ENCODE assay signal across 11 cellular contexts in the genomic region with DNA sequence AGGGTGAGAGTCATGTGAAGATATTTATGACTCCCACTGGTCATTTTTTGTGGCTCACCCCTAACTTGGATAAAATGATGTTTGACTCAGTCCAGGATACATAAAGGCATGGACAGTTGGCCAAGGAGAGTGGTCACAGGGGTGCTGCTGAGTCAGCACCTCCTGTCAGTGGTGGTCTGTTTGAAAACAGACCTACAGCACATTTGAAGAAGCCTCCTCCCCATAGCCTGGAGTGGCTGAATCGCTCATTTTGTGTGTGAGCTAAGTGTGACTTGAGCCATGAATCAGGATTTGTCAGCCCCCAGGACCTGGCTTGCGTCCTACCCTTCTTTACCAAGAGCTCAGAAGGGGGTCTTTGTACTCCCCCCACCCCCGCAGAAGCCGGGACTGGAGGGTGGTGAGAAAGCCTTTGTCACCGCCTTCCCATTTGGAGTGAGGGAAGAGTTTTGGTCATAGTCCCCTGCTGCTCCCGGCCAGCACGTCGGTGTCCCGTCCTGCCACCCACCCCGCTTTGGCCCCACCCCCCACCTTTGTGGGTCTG. TPM values are rescaled to one million over a fixed set of nuclear protein-coding genes. Genes with fewer than 3 reads are reported as not detected.
A peak's percentile ranks its signal among the peaks of the same experiment; 100 is the strongest.
DNase-seq lines count a peak whose midpoint lies in the region; ATAC-seq and TF ChIP-seq lines count a peak whose summit lies in the region.
"Had no signal": no experiment of that assay in that cellular context is flagged by ENCODE, and none has a peak within 500 bp of the region (broad histone marks: within the 10 kb centered on the region; RNA-seq: fewer than 3 reads in every experiment).

No MANE protein-coding gene starts in this region.

- no peaks in the 10 kb centered on the region for H3K36me3 Mint-ChIP-seq in MCF 10A (ENCODE audit: insufficient read depth, unreplicated experiment)

- no peaks in the 10 kb centered on the region for H3K27me3 ChIP-seq in breast epithelium
- H3K27me3 ChIP-seq: testis had no signal

- BruUV-seq in MCF 10A (replicated peaks; lab: Mats Ljungman, UMichigan) = no TSS peak

- peaks cover 37% of the 10 kb centered on the region for H3K4me1 Mint-ChIP-seq in MCF 10A (ENCODE audit: insufficient read depth, unreplicated experiment)

- in situ Hi-C loops in astrocyte of the cerebellum (cut with HindIII; ENCODE audit: low sequenced_read_pairs) = loop anchor here (10.0 kb wide), 1 partner anchor 56 kb away; no protein-coding TSS in a partner anchor

- no peaks in the 10 kb centered on the region for H3K36me3 ChIP-seq in breast epithelium

- H3K4me3 ChIP-seq in breast epithelium = no peak overlapping the region
- H3K4me3 ChIP-seq in astrocyte of the cerebellum (ENCODE audit: low read depth, low read length) = no peak overlapping the region
- H3K4me3 ChIP-seq: testis had no signal

- no peaks in the 10 kb centered on the region for H3K4me1 ChIP-seq in breast epithelium

- ATAC-seq in HG03196 (IDR thresholded peaks at IDR 0.05; ENCODE audit: unreplicated experiment) (no peak), GM21737 (IDR thresholded peaks at IDR 0.05; ENCODE audit: unreplicated experiment) (no peak)

- no peaks in the 10 kb centered on the region for H3K27me3 Mint-ChIP-seq in MCF 10A (ENCODE audit: insufficient read depth, unreplicated experiment)

- no peaks in the 10 kb centered on the region for H3K9me3 ChIP-seq in breast epithelium
- H3K9me3 ChIP-seq: testis had no signal

- H3K27ac Mint-ChIP-seq in MCF 10A (ENCODE audit: low read depth, unreplicated experiment) = peak overlapping the region; percentile 61

- no peak for TF ChIP-seq POLR2A in breast epithelium (IDR thresholded peaks at IDR 0.05)

- TF ChIP-seq CTCF in MCF 10A (IDR thresholded peaks at IDR 0.05; ENCODE audit: unreplicated experiment) = no peak
- TF ChIP-seq CTCF in breast epithelium (IDR thresholded peaks at IDR 0.05) = no peak
- no peak for TF ChIP-seq CTCF in astrocyte of the cerebellum (IDR thresholded peaks at IDR 0.05; ENCODE audit: low read depth, low read length, missing control alignments)

- H3K27ac ChIP-seq in breast epithelium = no peak overlapping the region
- H3K27ac ChIP-seq: testis had no signal

- intact Hi-C loops in MCF 10A (cut with micrococcal nuclease) = no loop called here
- intact Hi-C loops in breast epithelium (cut with DNase I; ENCODE audit: low total_unique reads) = no loop called here

- H3K4me3 Mint-ChIP-seq in MCF 10A (ENCODE audit: unreplicated experiment) = no peak overlapping the region

- CTCF ChIA-PET in MCF 10A (lab: Yijun Ruan, JAX) = interaction anchor here (2.1 kb wide), 1 partner anchor 92 kb away, joined by 10 read pairs; no protein-coding TSS in a partner anchor

- POLR2A ChIA-PET in MCF 10A (lab: Yijun Ruan, JAX) = no interaction called here

- no peaks in the 10 kb centered on the region for H3K9me3 Mint-ChIP-seq in MCF 10A (ENCODE audit: unreplicated experiment)

- DNase-seq in MCF 10A (ENCODE audit: unreplicated experiment) (no peak), breast epithelium (ENCODE audit: low spot score in 2 of 2) (no peak), astrocyte of the cerebellum (ENCODE audit: low read depth) (peak; percentile 92), iPS-NIHi7 (ENCODE audit: extremely low spot score) (peak; percentile 61), H4 (ENCODE audit: low spot score) (no peak)
- no peak for DNase-seq in stimulated activated CD4-positive, alpha-beta T cell treated with anti-CD3 and anti-CD28 coated beads, Interleukin-4, amount 100 ng/mL, for 4 hours
- DNase-seq: 8988T, activated gamma-delta T cell, testis had no signal

RNA-seq across cellular contexts. Expression of a gene that starts 35.6 kb away (rescaled TPM):
- total RNA-seq in MCF 10A (2022) (134 and 136 TPM in 2 replicates), breast epithelium (100 to 1,000 TPM; 191 to 209 (median 193) TPM)
- total RNA-seq in H4 (2014; rRNA removed; shearing (Covaris generic)) = 38.2 and 50.9 TPM in 2 replicates

Comparison
In these comparisons a context has a peak if more than half of its experiments do, and no peak if none do; other contexts are left out.
1. DNase-seq: peak in astrocyte of the cerebellum (single experiment) and iPS-NIHi7 (single experiment); none in MCF 10A (single experiment), breast epithelium (0 of 2), stimulated activated CD4-positive, alpha-beta T cell treated with anti-CD3 and anti-CD28 coated beads, Interleukin-4, amount 100 ng/mL, for 4 hours (0 of 2) and H4 (single experiment).